Comparison of ENCODE assay signal across 25 cellular contexts in the genomic region with DNA sequence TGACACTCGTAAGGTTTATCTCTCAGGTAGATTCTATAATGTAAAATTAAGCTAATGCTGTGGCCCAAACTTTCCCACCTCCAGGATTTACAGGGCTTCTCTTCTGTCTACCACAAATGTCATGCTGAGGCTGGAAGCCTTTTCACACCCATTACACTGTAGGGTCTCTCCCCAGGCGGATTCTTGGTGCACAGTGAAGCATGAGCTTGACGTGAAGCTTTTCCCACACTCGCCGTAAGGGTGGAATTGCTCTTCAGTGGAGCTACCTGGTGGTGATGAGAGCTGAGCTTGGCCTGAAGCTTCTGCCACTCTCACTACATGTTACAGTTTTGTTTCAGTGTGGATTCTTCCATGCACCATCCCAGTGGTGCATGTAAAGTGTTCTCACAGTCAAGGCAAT. TPM values are rescaled to one million over a fixed set of nuclear protein-coding genes. Genes with fewer than 3 reads are reported as not detected.
DNase-seq lines count a peak whose midpoint lies in the region; ATAC-seq, FAIRE-seq and TF ChIP-seq lines count a peak whose summit lies in the region.
"Had no signal": no experiment of that assay in that cellular context is flagged by ENCODE, and none has a peak within 500 bp of the region (broad histone marks: within the 10 kb centered on the region; RNA-seq: fewer than 3 reads in every experiment).

No MANE protein-coding gene starts in this region.

- in situ Hi-C loops in IMR-90 (cut with MboI; ENCODE audit: low sequenced_read_pairs): no loop called here

- no peaks in the 10 kb centered on the region for H4K20me1 ChIP-seq in IMR-90 (ENCODE audit: insufficient read depth, low read length)
- H4K20me1 ChIP-seq: BLaER1 treated with 17β-estradiol and CSF1 and Interleukin-3, amounts not matched to agents 10 nM and 100 nM had no signal

- H2AFZ ChIP-seq in IMR-90 (replicated peaks; ENCODE audit: low read length, poor library complexity): no peak overlapping the region
- H2AFZ ChIP-seq: GM23248 had no signal

- CTCF ChIA-PET in IMR-90 (lab: Yijun Ruan, JAX): no interaction called here
- CTCF ChIA-PET in Calu3 (lab: Charles Lee): no interaction called here

- BruUV-seq in IMR-90 (replicated peaks; lab: Mats Ljungman, UMichigan) (no TSS peak), Calu3 (replicated peaks; lab: Mats Ljungman, UMichigan) (no TSS peak)

- no peak for TF ChIP-seq RAD21 in IMR-90 (IDR thresholded peaks at IDR 0.05; ENCODE audit: low read length)
- no peak for TF ChIP-seq RAD21 in liver (IDR thresholded peaks at IDR 0.05)

- H3K23ac ChIP-seq in IMR-90 (ENCODE audit: low read depth, low read length): no peak overlapping the region

- H2BK120ac ChIP-seq in IMR-90 (ENCODE audit: low read depth, low read length): no peak overlapping the region

- no peak overlapping the region for H3K4me2 ChIP-seq in IMR-90 (ENCODE audit: low read depth, low read length)
- H3K4me2 ChIP-seq: A549; BLaER1 treated with 17β-estradiol and CSF1 and Interleukin-3, amounts not matched to agents 10 nM and 100 nM had no signal

- H4K8ac ChIP-seq in IMR-90 (ENCODE audit: low read depth in 2 of 2, low read length in 2 of 2): no peak overlapping the region

- no peak overlapping the region for H4K5ac ChIP-seq in IMR-90 (ENCODE audit: low read depth, low read length)

- peak; percentile 3 for DNase-seq in activated effector memory CD4-positive, alpha-beta T cell treated with anti-CD3 and anti-CD28 coated beads, Interleukin-2, amount 50 U/mL, for 16 hours
- no peak for DNase-seq in activated effector memory CD4-positive, alpha-beta T cell treated with Interleukin-2 at 50 U/mL for 16 hours
- DNase-seq in IMR-90: no peak
- DNase-seq in bronchial epithelial cell (ENCODE audit: low read depth): no peak
- no peak for DNase-seq in Right ventricle myocardium inferior (ENCODE audit: missing footprints)
- DNase-seq in Calu3: no peak
- DNase-seq in foreskin fibroblast: no peak
- DNase-seq: 8988T; ACHN; AML-193; BE2C; CD4-positive, alpha-beta T cell; CD8-positive, alpha-beta memory T cell; DMS153; DND-41; GM23248; H7; HCEC 1CT had no signal

- intact Hi-C loops in IMR-90 (cut with micrococcal nuclease) (no loop called here), Right ventricle myocardium inferior (cut with DNase I) (no loop called here), Calu3 (cut with micrococcal nuclease; ENCODE audit: unreplicated experiment) (no loop called here)

- H3K9me3 ChIP-seq in IMR-90 (ENCODE audit: control insufficient read depth, insufficient read depth, low read length) (peaks cover 55% of the 10 kb centered on the region), liver (ENCODE audit: control insufficient read depth in 4 of 4, low read length in 3 of 4) (peaks cover 13 to 27% (median 22%) of the 10 kb centered on the region in 4 donors)

- H3K56ac ChIP-seq in IMR-90 (ENCODE audit: extremely low read depth, insufficient read depth, low read length): no peak overlapping the region

- no peak for TF ChIP-seq CTCF in IMR-90 (conservative IDR thresholded peaks at IDR 0.05; ENCODE audit: low read depth, low read length)
- TF ChIP-seq CTCF in bronchial epithelial cell (IDR thresholded peaks at IDR 0.05; ENCODE audit: insufficient read depth, low read length, severe bottlenecking): no peak
- TF ChIP-seq CTCF in liver (IDR thresholded peaks at IDR 0.05; ENCODE audit: low read depth, low read length, missing input control): no peak
- TF ChIP-seq CTCF in Calu3 (IDR thresholded peaks at IDR 0.05; ENCODE audit: unreplicated experiment): no peak
- no peak for TF ChIP-seq CTCF in foreskin fibroblast (IDR thresholded peaks at IDR 0.05; ENCODE audit: low read depth, low read length)

- H2BK20ac ChIP-seq in IMR-90 (ENCODE audit: low read depth, low read length): no peak overlapping the region

- no peaks in the 10 kb centered on the region for H3K27me3 ChIP-seq in IMR-90 (ENCODE audit: control insufficient read depth, insufficient read depth, low read length)
- H3K27me3 ChIP-seq in bronchial epithelial cell (ENCODE audit: control insufficient read depth, insufficient read depth, low read length): no peaks in the 10 kb centered on the region
- H3K27me3 ChIP-seq in liver (ENCODE audit: control insufficient read depth in 4 of 4, insufficient read depth in 4 of 4, low read length in 3 of 4): no peaks in the 10 kb centered on the region
- H3K27me3 ChIP-seq: BE2C; BLaER1 treated with 17β-estradiol and CSF1 and Interleukin-3, amounts not matched to agents 10 nM and 100 nM had no signal

- no peak overlapping the region for H4K91ac ChIP-seq in IMR-90 (ENCODE audit: insufficient read depth, low read depth, low read length)

- H3K4me3 Mint-ChIP-seq in Calu3 (ENCODE audit: low read depth, unreplicated experiment): no peak overlapping the region
- H3K4me3 Mint-ChIP-seq: CD14-positive monocyte; CD4-positive, alpha-beta T cell; CD8-positive, alpha-beta memory T cell had no signal

- H3K9me1 ChIP-seq in IMR-90 (ENCODE audit: insufficient read depth, low read length): no peaks in the 10 kb centered on the region

- H3K4me3 ChIP-seq in IMR-90 (ENCODE audit: insufficient read depth, low read depth, low read length) (no peak overlapping the region), bronchial epithelial cell (ENCODE audit: low read depth, low read length) (no peak overlapping the region), liver (ENCODE audit: low read depth in 1 of 3, low read length in 3 of 3) (peak overlapping the region in 2 of 3 donors; percentile 22 to 49), foreskin fibroblast (ENCODE audit: low read depth in 1 of 2, low read length in 2 of 2) (no peak overlapping the region)
- H3K4me3 ChIP-seq: A549, GM23248 had no signal

- FAIRE-seq in bronchial epithelial cell (lab: Jason Lieb, UNC): peak; percentile 70
- FAIRE-seq: A549, G401.6, GM12892, H1 had no signal

- no peak overlapping the region for H3K27ac Mint-ChIP-seq in Calu3 (ENCODE audit: unreplicated experiment)
- H3K27ac Mint-ChIP-seq: CD14-positive monocyte; CD4-positive, alpha-beta T cell; CD8-positive, alpha-beta memory T cell had no signal

- peaks cover 8% of the 10 kb centered on the region; the same call in 1 of the 2 replicates for H3K36me3 ChIP-seq in IMR-90 (ENCODE audit: control insufficient read depth, insufficient read depth, low read length)
- H3K36me3 ChIP-seq in bronchial epithelial cell (ENCODE audit: control insufficient read depth, insufficient read depth, low read length): no peaks in the 10 kb centered on the region
- peaks cover 0 to 3% (median 0%) of the 10 kb centered on the region in 4 donors for H3K36me3 ChIP-seq in liver (ENCODE audit: control insufficient read depth in 4 of 4, insufficient read depth in 3 of 4, low read depth in 1 of 4, low read length in 3 of 4)
- H3K36me3 ChIP-seq: BE2C had no signal

- no peaks in the 10 kb centered on the region for H3K27me3 Mint-ChIP-seq in Calu3 (ENCODE audit: unreplicated experiment)
- H3K27me3 Mint-ChIP-seq: CD4-positive, alpha-beta T cell; CD8-positive, alpha-beta memory T cell had no signal

- WGBS in IMR-90 (ENCODE audit: extremely low coverage in 2 of 2, insufficient read length in 1 of 2), 2 experiments: no CpG with 5 or more reads among the region's 5 CpGs
- 88% methylated on average over 5 of the region's 5 CpGs for WGBS in liver

- H3K27ac ChIP-seq in IMR-90 (ENCODE audit: insufficient read depth, low read length) (no peak overlapping the region), liver (ENCODE audit: low read depth in 1 of 2, low read length in 2 of 2) (no peak overlapping the region)
- H3K27ac ChIP-seq: A549; BLaER1 treated with 17β-estradiol and CSF1 and Interleukin-3, amounts not matched to agents 10 nM and 100 nM; GM23248 had no signal

- H3K9ac ChIP-seq in IMR-90 (ENCODE audit: low read depth, low read length): no peak overlapping the region
- H3K9ac ChIP-seq in liver (ENCODE audit: low read depth in 1 of 2, low read length in 2 of 2): no peak overlapping the region
- H3K9ac ChIP-seq: BLaER1 treated with 17β-estradiol and CSF1 and Interleukin-3, amounts not matched to agents 10 nM and 100 nM; GM23248 had no signal

- peaks cover 2% of the 10 kb centered on the region for H3K9me3 Mint-ChIP-seq in Calu3 (ENCODE audit: low read depth, unreplicated experiment)

- H2AK9ac ChIP-seq in IMR-90 (replicated peaks; ENCODE audit: low read depth, low read length, poor library complexity): peak overlapping the region; percentile 42

- H3K4ac ChIP-seq in IMR-90 (ENCODE audit: low read depth, low read length): no peak overlapping the region

- no peak overlapping the region for H2BK5ac ChIP-seq in IMR-90 (ENCODE audit: low read depth, low read length, poor library complexity, severe bottlenecking)

- POLR2A ChIA-PET in IMR-90 (lab: Charles Lee; ENCODE audit: unreplicated experiment): no interaction called here

- no peaks in the 10 kb centered on the region; a peak in 1 of 4 replicates for H3K79me1 ChIP-seq in IMR-90 (ENCODE audit: low read depth in 1 of 2, low read length in 2 of 2)

- H3K4me1 ChIP-seq in IMR-90 (ENCODE audit: control insufficient read depth, insufficient read depth, low read length) (no peaks in the 10 kb centered on the region), liver (ENCODE audit: control insufficient read depth in 4 of 4, insufficient read depth in 4 of 4, low read length in 3 of 4) (no peaks in the 10 kb centered on the region)
- H3K4me1 ChIP-seq: A549, BE2C had no signal

- no peak overlapping the region for H3K18ac ChIP-seq in IMR-90 (ENCODE audit: low read depth, low read length)

- no peak for ATAC-seq in IMR-90 (ENCODE audit: low read depth)
- ATAC-seq in Right ventricle myocardium inferior: no peak
- ATAC-seq: A549 had no signal

- no peak overlapping the region for H2BK15ac ChIP-seq in IMR-90 (ENCODE audit: low read depth, low read length)

- no peak overlapping the region for H2AK5ac ChIP-seq in IMR-90 (ENCODE audit: low read depth, low read length)

- no peak for TF ChIP-seq POLR2A in IMR-90 (IDR thresholded peaks at IDR 0.05; ENCODE audit: low read depth, low read length)

- H3K36me3 Mint-ChIP-seq in Calu3 (ENCODE audit: insufficient read depth, unreplicated experiment): peaks cover 10% of the 10 kb centered on the region
- H3K36me3 Mint-ChIP-seq: CD14-positive monocyte had no signal

- dilution Hi-C loops in IMR-90 (cut with HindIII; ENCODE audit: low sequenced_read_pairs, unreplicated experiment): no loop called here

- no peaks in the 10 kb centered on the region for H3K4me1 Mint-ChIP-seq in Calu3 (ENCODE audit: low read depth, unreplicated experiment)
- H3K4me1 Mint-ChIP-seq: CD14-positive monocyte; CD8-positive, alpha-beta memory T cell had no signal

- H3K14ac ChIP-seq in IMR-90 (replicated peaks; ENCODE audit: low read depth, low read length): no peak overlapping the region

RNA-seq across cellular contexts. Expression of a gene that starts 11.4 kb away (rescaled TPM):
- total RNA-seq in IMR-90 (2012; rRNA removed): 5.9 and 10.3 TPM in 2 replicates
- 4.5 and 6.0 TPM in 2 replicates for polyA plus RNA-seq in IMR-90 (2012; rRNA removed)
- polyA plus RNA-seq in IMR-90 (2012; cell fraction: cytosol; rRNA removed): 1.4 and 1.6 TPM in 2 replicates
- 0.41 and 1.9 TPM in 2 replicates for polyA plus RNA-seq in IMR-90 (2012; cell fraction: nucleus; rRNA removed; ENCODE audit: low replicate concordance)
- 4.5 and 5.5 TPM in 2 replicates for total RNA-seq in bronchial epithelial cell
- 1 to 10 TPM; 2.4 to 4.6 TPM for total RNA-seq in liver
- polyA plus RNA-seq in liver: 1 to 10 TPM; 1.0 to 1.7 TPM
- 6.8 TPM for total RNA-seq in Right ventricle myocardium inferior
- total RNA-seq in Calu3 (2022): 3.9 and 4.1 TPM in 2 replicates

RNA-seq across cellular contexts. Expression of a gene that starts 17.9 kb away (rescaled TPM):
- total RNA-seq in IMR-90 (2012; rRNA removed): 49.6 and 56.4 TPM in 2 replicates
- polyA plus RNA-seq in IMR-90 (2012; rRNA removed): 47.9 and 54.7 TPM in 2 replicates
- 26.5 and 29.6 TPM in 2 replicates for polyA plus RNA-seq in IMR-90 (2012; cell fraction: cytosol; rRNA removed)
- 145 and 220 TPM in 2 replicates for polyA plus RNA-seq in IMR-90 (2012; cell fraction: nucleus; rRNA removed; ENCODE audit: low replicate concordance)
- 46.6 and 51.1 TPM in 2 replicates for total RNA-seq in bronchial epithelial cell
- 10 to 100 TPM; 37.2 to 59.7 TPM for total RNA-seq in liver
- polyA plus RNA-seq in liver: 10 to 100 TPM; 15.9 to 27.6 TPM
- 28.3 TPM for total RNA-seq in Right ventricle myocardium inferior
- total RNA-seq in Calu3 (2022): not detected in 2 replicates

RNA-seq across cellular contexts. Expression of a gene that starts 36.1 kb away (rescaled TPM):
- 15.8 and 16.3 TPM in 2 replicates for total RNA-seq in IMR-90 (2012; rRNA removed)
- polyA plus RNA-seq in IMR-90 (2012; rRNA removed): 5.4 and 5.5 TPM in 2 replicates
- polyA plus RNA-seq in IMR-90 (2012; cell fraction: cytosol; rRNA removed): 2.4 and 4.0 TPM in 2 replicates
- 2.7 and 6.1 TPM in 2 replicates for polyA plus RNA-seq in IMR-90 (2012; cell fraction: nucleus; rRNA removed; ENCODE audit: low replicate concordance)
- total RNA-seq in bronchial epithelial cell: 10.3 and 10.5 TPM in 2 replicates
- total RNA-seq in liver: 1 to 10 TPM; 4.7 to 5.4 TPM
- polyA plus RNA-seq in liver: 1 to 10 TPM; 1.7 to 2.2 TPM
- total RNA-seq in Right ventricle myocardium inferior: 6.7 TPM
- total RNA-seq in Calu3 (2022): 6.1 and 6.6 TPM in 2 replicates

RNA-seq across cellular contexts. Expression of a gene that starts 40.5 kb away (rescaled TPM):
- 22.8 and 24.7 TPM in 2 replicates for total RNA-seq in IMR-90 (2012; rRNA removed)
- 10.7 and 10.9 TPM in 2 replicates for polyA plus RNA-seq in IMR-90 (2012; rRNA removed)
- polyA plus RNA-seq in IMR-90 (2012; cell fraction: cytosol; rRNA removed): 6.7 and 16.8 TPM in 2 replicates
- polyA plus RNA-seq in IMR-90 (2012; cell fraction: nucleus; rRNA removed; ENCODE audit: low replicate concordance): 7.9 and 16.6 TPM in 2 replicates
- total RNA-seq in bronchial epithelial cell: 20.4 and 24.2 TPM in 2 replicates
- total RNA-seq in liver: 10 to 100 TPM; 18.1 to 18.3 TPM
- 1 to 10 TPM; 5.5 to 6.1 TPM for polyA plus RNA-seq in liver
- 17.6 TPM for total RNA-seq in Right ventricle myocardium inferior
- total RNA-seq in Calu3 (2022): 17.3 and 19.2 TPM in 2 replicates

RNA-seq across cellular contexts. Expression of a gene that starts 57.5 kb away (rescaled TPM):
- total RNA-seq in IMR-90 (2012; rRNA removed) (0.54 and 0.56 TPM in 2 replicates), bronchial epithelial cell (0.53 and 0.77 TPM in 2 replicates), liver (under 1 TPM; 0.17 to 0.28 TPM), Right ventricle myocardium inferior (not detected), Calu3 (2022) (not detected in 2 replicates)
- polyA plus RNA-seq in IMR-90 (2012; rRNA removed) (0.27 and 0.32 TPM in 2 replicates), liver (under 1 TPM in 1 of 2 donors, not detected in 1; 0.10 TPM)
- 0.27 and 0.42 TPM in 2 replicates for polyA plus RNA-seq in IMR-90 (2012; cell fraction: cytosol; rRNA removed)
- polyA plus RNA-seq in IMR-90 (2012; cell fraction: nucleus; rRNA removed; ENCODE audit: low replicate concordance): 0.78 and 1.5 TPM in 2 replicates
- total RNA-seq: GM23248, H1 had no signal

Comparison
In these comparisons a context has a peak if more than half of its experiments do, and no peak if none do; other contexts are left out.
1. H3K4me3 ChIP-seq: peak in liver (2 of 3); none in IMR-90 (single experiment), bronchial epithelial cell (single experiment) and foreskin fibroblast (0 of 2).
2. RNA of a gene that starts 17.9 kb away (total RNA-seq): 37.2 to 59.7 TPM in liver, 46.6 to 51.1 TPM in bronchial epithelial cell, 49.6 to 56.4 TPM in IMR-90 and 28.3 TPM in Right ventricle myocardium inferior (single experiment); not detected in Calu3; every median in the first group is over 10 times any median in the second.